ENCODE assay signal across 1 cellular context in genomic region chr11:119115484-119116234, GRCh38.
TF ChIP-seq lines count a peak whose summit lies in the region.

No MANE protein-coding gene starts in this region.

TF ChIP-seq in GM12878, 131 proteins besides CTCF, POLR2A, EP300 and RAD21:
- no peak for TF ChIP-seq E2F4 (IDR thresholded peaks at IDR 0.05; ENCODE audit: low read depth, low read length)
- TF ChIP-seq, protein P1, sequence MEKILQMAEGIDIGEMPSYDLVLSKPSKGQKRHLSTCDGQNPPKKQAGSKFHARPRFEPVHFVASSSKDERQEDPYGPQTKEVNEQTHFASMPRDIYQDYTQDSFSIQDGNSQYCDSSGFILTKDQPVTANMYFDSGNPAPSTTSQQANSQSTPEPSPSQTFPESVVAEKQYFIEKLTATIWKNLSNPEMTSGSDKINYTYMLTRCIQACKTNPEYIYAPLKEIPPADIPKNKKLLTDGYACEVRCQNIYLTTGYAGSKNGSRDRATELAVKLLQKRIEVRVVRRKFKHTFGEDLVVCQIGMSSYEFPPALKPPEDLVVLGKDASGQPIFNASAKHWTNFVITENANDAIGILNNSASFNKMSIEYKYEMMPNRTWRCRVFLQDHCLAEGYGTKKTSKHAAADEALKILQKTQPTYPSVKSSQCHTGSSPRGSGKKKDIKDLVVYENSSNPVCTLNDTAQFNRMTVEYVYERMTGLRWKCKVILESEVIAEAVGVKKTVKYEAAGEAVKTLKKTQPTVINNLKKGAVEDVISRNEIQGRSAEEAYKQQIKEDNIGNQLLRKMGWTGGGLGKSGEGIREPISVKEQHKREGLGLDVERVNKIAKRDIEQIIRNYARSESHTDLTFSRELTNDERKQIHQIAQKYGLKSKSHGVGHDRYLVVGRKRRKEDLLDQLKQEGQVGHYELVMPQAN (conservative IDR thresholded peaks at IDR 0.05) = no peak
- no peak for TF ChIP-seq ZSCAN29 (IDR thresholded peaks at IDR 0.05)
- TF ChIP-seq SRF (IDR thresholded peaks at IDR 0.05; ENCODE audit: low read depth in 2 of 2, low read length in 2 of 2) = no peak
- TF ChIP-seq PRDM15 (CRISPR knock-in tag; IDR thresholded peaks at IDR 0.05) = no peak
- TF ChIP-seq, protein P2, sequence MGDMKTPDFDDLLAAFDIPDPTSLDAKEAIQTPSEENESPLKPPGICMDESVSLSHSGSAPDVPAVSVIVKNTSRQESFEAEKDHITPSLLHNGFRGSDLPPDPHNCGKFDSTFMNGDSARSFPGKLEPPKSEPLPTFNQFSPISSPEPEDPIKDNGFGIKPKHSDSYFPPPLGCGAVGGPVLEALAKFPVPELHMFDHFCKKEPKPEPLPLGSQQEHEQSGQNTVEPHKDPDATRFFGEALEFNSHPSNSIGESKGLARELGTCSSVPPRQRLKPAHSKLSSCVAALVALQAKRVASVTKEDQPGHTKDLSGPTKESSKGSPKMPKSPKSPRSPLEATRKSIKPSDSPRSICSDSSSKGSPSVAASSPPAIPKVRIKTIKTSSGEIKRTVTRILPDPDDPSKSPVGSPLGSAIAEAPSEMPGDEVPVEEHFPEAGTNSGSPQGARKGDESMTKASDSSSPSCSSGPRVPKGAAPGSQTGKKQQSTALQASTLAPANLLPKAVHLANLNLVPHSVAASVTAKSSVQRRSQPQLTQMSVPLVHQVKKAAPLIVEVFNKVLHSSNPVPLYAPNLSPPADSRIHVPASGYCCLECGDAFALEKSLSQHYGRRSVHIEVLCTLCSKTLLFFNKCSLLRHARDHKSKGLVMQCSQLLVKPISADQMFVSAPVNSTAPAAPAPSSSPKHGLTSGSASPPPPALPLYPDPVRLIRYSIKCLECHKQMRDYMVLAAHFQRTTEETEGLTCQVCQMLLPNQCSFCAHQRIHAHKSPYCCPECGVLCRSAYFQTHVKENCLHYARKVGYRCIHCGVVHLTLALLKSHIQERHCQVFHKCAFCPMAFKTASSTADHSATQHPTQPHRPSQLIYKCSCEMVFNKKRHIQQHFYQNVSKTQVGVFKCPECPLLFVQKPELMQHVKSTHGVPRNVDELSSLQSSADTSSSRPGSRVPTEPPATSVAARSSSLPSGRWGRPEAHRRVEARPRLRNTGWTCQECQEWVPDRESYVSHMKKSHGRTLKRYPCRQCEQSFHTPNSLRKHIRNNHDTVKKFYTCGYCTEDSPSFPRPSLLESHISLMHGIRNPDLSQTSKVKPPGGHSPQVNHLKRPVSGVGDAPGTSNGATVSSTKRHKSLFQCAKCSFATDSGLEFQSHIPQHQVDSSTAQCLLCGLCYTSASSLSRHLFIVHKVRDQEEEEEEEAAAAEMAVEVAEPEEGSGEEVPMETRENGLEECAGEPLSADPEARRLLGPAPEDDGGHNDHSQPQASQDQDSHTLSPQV (IDR thresholded peaks at IDR 0.05) = no peak
- TF ChIP-seq HDGF (IDR thresholded peaks at IDR 0.05) = no peak
